ENCODE assay signal across 20 cellular contexts in genomic region chr11:74725701-74726100, GRCh38. TPM values are rescaled to one million over a fixed set of nuclear protein-coding genes. Genes with fewer than 3 reads are reported as not detected.
"Had no signal": no experiment of that assay in that cellular context is flagged by ENCODE, and none has a peak within 500 bp of the region (broad histone marks: within the 10 kb centered on the region; RNA-seq: fewer than 3 reads in every experiment).

No MANE protein-coding gene starts in this region.

- H3K27ac ChIP-seq: epithelial cell of prostate, SK-N-MC, VCaP had no signal

- DNase-seq: activated CD4-positive, alpha-beta memory T cell treated with anti-CD3 and anti-CD28 coated beads, Interleukin-2, amount 10 ng/mL, durations not matched to agents 7 days and 5 days; activated CD4-positive, alpha-beta T cell treated with anti-CD3 and anti-CD28 coated beads for 36 hours; activated gamma-delta T cell; activated naive CD8-positive, alpha-beta T cell treated with anti-CD3 and anti-CD28 coated beads for 36 hours; activated T-cell treated with anti-CD3 and anti-CD28 coated beads, Interleukin-2, amount 50 U/mL, for 48 hours; aorta; effector CD8-positive, alpha-beta T cell; immature natural killer cell; left colon; mucosa of descending colon; nephron progenitor cell; T-cell; trophoblast cell had no signal

- H3K9me3 ChIP-seq: mucosa of descending colon had no signal

- H3K4me3 ChIP-seq: mucosa of descending colon, SK-N-MC had no signal

RNA-seq across cellular contexts. Expression of gene CHRDL2, which starts 5.5 kb away (rescaled TPM):
- total RNA-seq: activated CD4-positive, alpha-beta memory T cell treated with anti-CD3 and anti-CD28 coated beads, Interleukin-2, amount 10 ng/mL, durations not matched to agents 7 days and 5 days; activated CD4-positive, alpha-beta T cell treated with anti-CD3 and anti-CD28 coated beads for 36 hours; activated naive CD8-positive, alpha-beta T cell treated with anti-CD3 and anti-CD28 coated beads for 36 hours; glomerular endothelial cell; lung microvascular endothelial cell; pulmonary artery endothelial cell; subcutaneous adipose tissue had no signal
- polyA plus RNA-seq: immature natural killer cell had no signal
